In the genomic region with DNA sequence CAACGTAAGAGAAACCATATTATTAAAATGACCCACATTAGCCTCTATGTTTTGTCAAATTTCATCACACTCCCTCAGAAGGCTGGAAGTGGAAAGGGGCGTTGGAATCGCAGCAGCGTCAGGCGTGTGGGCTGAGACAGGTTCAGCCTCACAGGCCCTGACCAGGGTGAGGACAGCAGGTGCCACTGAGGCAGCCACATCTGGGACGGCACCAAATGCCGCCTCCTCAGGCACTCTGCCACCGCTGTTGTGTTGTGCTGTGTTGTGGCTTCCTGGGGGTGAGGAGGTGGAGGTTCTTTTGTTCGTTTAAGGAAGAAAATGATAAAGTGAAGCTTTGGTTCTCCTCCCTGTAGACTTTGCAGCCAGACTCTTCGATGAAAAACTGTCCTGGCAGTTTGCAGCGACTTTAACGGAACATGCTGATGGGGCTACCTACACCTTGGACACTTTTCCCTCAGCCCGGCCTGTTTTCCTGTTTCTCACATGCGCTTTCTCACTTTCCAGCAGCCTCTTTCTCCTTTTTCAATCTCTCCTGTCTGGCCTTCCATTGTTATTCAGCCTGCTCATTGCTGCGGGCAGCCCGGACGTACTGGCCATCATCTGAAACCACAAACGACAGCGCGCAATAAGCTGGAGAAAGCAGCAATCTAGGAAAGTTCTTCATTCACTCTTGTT, we compare ENCODE assay signal across 25 cellular contexts. TPM values are rescaled to one million over a fixed set of nuclear protein-coding genes. Genes with fewer than 3 reads are reported as not detected.
DNase-seq lines count a peak whose midpoint lies in the region; ATAC-seq, FAIRE-seq and TF ChIP-seq lines count a peak whose summit lies in the region.
"Had no signal": no experiment of that assay in that cellular context is flagged by ENCODE, and none has a peak within 500 bp of the region (broad histone marks: within the 10 kb centered on the region; RNA-seq: fewer than 3 reads in every experiment).

No MANE protein-coding gene starts in this region.

- TF ChIP-seq EP300 in H1 (IDR thresholded peaks at IDR 0.05; ENCODE audit: borderline replicate concordance in 1 of 2, low read depth in 2 of 2, low read length in 2 of 2) = no peak

- peaks cover 26% of the 10 kb centered on the region for H3K4me1 ChIP-seq in BLaER1
- peaks cover 0 to 2% (median 0%) of the 10 kb centered on the region in 4 experiments; a peak in 2 of 7 replicates for H3K4me1 ChIP-seq in H1 (replicated peaks in 1 of 4; ENCODE audit: control insufficient read depth in 3 of 4, insufficient read depth in 4 of 4, low read length in 3 of 4)

- no peaks in the 10 kb centered on the region for H3K79me2 ChIP-seq in H1 (ENCODE audit: control insufficient read depth in 1 of 2, insufficient read depth in 2 of 2, low read length in 2 of 2)

- H3K36me3 ChIP-seq in BLaER1 (no peaks in the 10 kb centered on the region), H1 (ENCODE audit: control insufficient read depth in 2 of 4, insufficient read depth in 4 of 4, low read length in 3 of 4) (no peaks in the 10 kb centered on the region)
- H3K36me3 ChIP-seq: BLaER1 treated with 17β-estradiol and CSF1 and Interleukin-3, amounts not matched to agents 10 nM and 100 nM had no signal

- TF ChIP-seq CTCF in H1 (IDR thresholded peaks at IDR 0.05; ENCODE audit: control extremely low read depth in 1 of 3, insufficient read depth in 1 of 3, low read depth in 1 of 3, low read length in 3 of 3) = no peak

- H3K4me2 ChIP-seq in BLaER1 (0 out of 2 replicates have a peak overlapping the region, but pooled peaks have one; percentile 1), H1 (ENCODE audit: insufficient read depth in 1 of 2, low read depth in 2 of 2, low read length in 2 of 2) (no peak overlapping the region)

- H3K9ac ChIP-seq in BLaER1 (no peak overlapping the region), H1 (replicated peaks in 1 of 4; ENCODE audit: extremely low read depth in 1 of 4, low read depth in 3 of 4, low read length in 3 of 4) (no peak overlapping the region)
- H3K9ac ChIP-seq: BLaER1 treated with 17β-estradiol and CSF1 and Interleukin-3, amounts not matched to agents 10 nM and 100 nM had no signal

- H4K5ac ChIP-seq in H1 (ENCODE audit: insufficient read length, low read depth, low read length) = no peak overlapping the region

- ATAC-seq in GM21381 (IDR thresholded peaks at IDR 0.05; ENCODE audit: unreplicated experiment) = no peak
- no peak for ATAC-seq in HG03520 (IDR thresholded peaks at IDR 0.05; ENCODE audit: unreplicated experiment)
- no peak for ATAC-seq in HG03442 (IDR thresholded peaks at IDR 0.05; ENCODE audit: unreplicated experiment)
- ATAC-seq: GM12878, HepG2 had no signal

- DNase-seq in H1 (ENCODE audit: low read depth in 1 of 2, low spot score in 2 of 2) (no peak), mesenteric fat pad (ENCODE audit: low spot score) (peak; percentile 77), posterior vena cava (ENCODE audit: low spot score) (peak; percentile 40), retina (no peak)
- DNase-seq: 8988T; CD8-positive, alpha-beta memory T cell; COR-L47; DMS 273 treated with DMSO at 0.1 percent for 48 hours; DMS53; DND-41; EL; GOT3; H9; KBM-7 had no signal

- no peak overlapping the region for H2BK12ac ChIP-seq in H1 (ENCODE audit: low read depth, low read length)

- H2BK120ac ChIP-seq in H1 (replicated peaks; ENCODE audit: low read depth, low read length) = no peak overlapping the region

- no peak for FAIRE-seq in H1 (lab: Jason Lieb, UNC)
- FAIRE-seq: GM12878, HepG2 had no signal

- no peak overlapping the region for H4K8ac ChIP-seq in H1 (ENCODE audit: extremely low read depth, insufficient read depth, low read length)

- intact Hi-C loops in posterior vena cava (cut with DNase I) = no loop called here

- TF ChIP-seq POLR2A in H1 (IDR thresholded peaks at IDR 0.05; ENCODE audit: control extremely low read depth in 1 of 2, low read depth in 2 of 2, low read length in 2 of 2) = no peak

- no peaks in the 10 kb centered on the region for H3K23me2 ChIP-seq in H1 (ENCODE audit: low read depth, low read length)

- no peaks in the 10 kb centered on the region for H3K9me3 ChIP-seq in BLaER1
- no peaks in the 10 kb centered on the region for H3K9me3 ChIP-seq in H1 (ENCODE audit: insufficient read depth in 2 of 2, low read depth in 1 of 2, low read length in 1 of 2)
- H3K9me3 ChIP-seq: BLaER1 treated with 17β-estradiol and CSF1 and Interleukin-3, amounts not matched to agents 10 nM and 100 nM had no signal

- H4K20me1 ChIP-seq in BLaER1 (no peaks in the 10 kb centered on the region), H1 (replicated peaks in 1 of 2; ENCODE audit: control insufficient read depth in 1 of 2, insufficient read depth in 2 of 2, low read length in 2 of 2) (no peaks in the 10 kb centered on the region)
- H4K20me1 ChIP-seq: BLaER1 treated with 17β-estradiol and CSF1 and Interleukin-3, amounts not matched to agents 10 nM and 100 nM had no signal

- H3K27me3 ChIP-seq in BLaER1 (no peaks in the 10 kb centered on the region), H1 (replicated peaks in 1 of 4; ENCODE audit: control insufficient read depth in 3 of 4, extremely low read depth in 1 of 4, insufficient read depth in 3 of 4, low read length in 3 of 4) (no peaks in the 10 kb centered on the region)
- H3K27me3 ChIP-seq: BLaER1 treated with 17β-estradiol and CSF1 and Interleukin-3, amounts not matched to agents 10 nM and 100 nM had no signal

- CTCF ChIA-PET in H1 (lab: Charles Lee; ENCODE audit: partially characterized antibody) = no interaction called here

- no peak overlapping the region for H2AK5ac ChIP-seq in H1 (ENCODE audit: low read depth, low read length)

- WGBS in H1 (ENCODE audit: extremely low coverage in 1 of 2, insufficient coverage in 1 of 2, insufficient read length in 1 of 2, insufficient replicate concordance in 2 of 2, low coverage in 1 of 2, low lambda C conversion rate in 2 of 2, missing lambda C conversion rate in 1 of 2), 2 experiments = 86% methylated on average over 20 of the region's 20 CpGs; no CpG with 5 or more reads in 1 of the 2 experiments

- no peaks in the 10 kb centered on the region for H3K79me1 ChIP-seq in H1 (ENCODE audit: low read depth, low read length)

- no peak overlapping the region for H2BK20ac ChIP-seq in H1 (ENCODE audit: low read length)

- H2BK5ac ChIP-seq in H1 (ENCODE audit: low read depth, low read length) = no peak overlapping the region

- H3K27ac ChIP-seq in BLaER1 = no peak overlapping the region
- H3K27ac ChIP-seq in H1 (ENCODE audit: low read depth, low read length) = no peak overlapping the region
- H3K27ac ChIP-seq: BLaER1 treated with 17β-estradiol and CSF1 and Interleukin-3, amounts not matched to agents 10 nM and 100 nM had no signal

- no peak overlapping the region for H3K4ac ChIP-seq in H1 (replicated peaks; ENCODE audit: insufficient read length, low read depth, low read length)

- POLR2A ChIA-PET in H1 (lab: Charles Lee; ENCODE audit: partially characterized antibody) = no interaction called here

- no peak overlapping the region for H3K56ac ChIP-seq in H1 (replicated peaks; ENCODE audit: insufficient read length, low read depth, low read length)

- H3K23ac ChIP-seq in H1 (ENCODE audit: insufficient read length) = no peak overlapping the region

- 0 out of 2 replicates have a peak overlapping the region, but pooled peaks have one; percentile 62 for H2AFZ ChIP-seq in H1 (ENCODE audit: low read length)

- H3K18ac ChIP-seq in H1 (ENCODE audit: extremely low read depth, low read length) = no peak overlapping the region

- no peak overlapping the region for H3K14ac ChIP-seq in H1 (ENCODE audit: insufficient read length)

- no peak overlapping the region for H4K91ac ChIP-seq in H1 (replicated peaks; ENCODE audit: insufficient read length, low read length)

- TF ChIP-seq RAD21 in H1 (IDR thresholded peaks at IDR 0.05 in 1 of 2, conservative IDR thresholded peaks at IDR 0.05 in 1 of 2; ENCODE audit: low read depth in 2 of 2, low read length in 2 of 2) = no peak

- H3K4me3 ChIP-seq in BLaER1 (no peak overlapping the region), H1 (ENCODE audit: extremely low read depth in 1 of 4, insufficient read depth in 2 of 4, low read depth in 3 of 4, low read length in 4 of 4) (no peak overlapping the region)
- H3K4me3 ChIP-seq: BLaER1 treated with 17β-estradiol and CSF1 and Interleukin-3, amounts not matched to agents 10 nM and 100 nM; GM12878 had no signal

- H2BK15ac ChIP-seq in H1 (ENCODE audit: low read length) = no peak overlapping the region

TF ChIP-seq in H1, 55 proteins besides CTCF, POLR2A, EP300 and RAD21:
- TF ChIP-seq JUND (IDR thresholded peaks at IDR 0.05; ENCODE audit: low read length) = no peak

RNA-seq across cellular contexts. Expression of a gene that starts 44.9 kb away (rescaled TPM):
- 46.4 and 54.5 TPM in 2 replicates for total RNA-seq in H1 (2021; fragmentation: NEBNext Ultra II Directional; extraction: Animal tissue kit (Norgen Biotek cat#: 25700))
- polyA plus RNA-seq in H1 (2011; rRNA removed) = 10.5 and 24.5 TPM in 2 replicates
- 13.8 TPM for polyA plus RNA-seq in H1 (2011; cell fraction: cytosol; rRNA removed)
- 44.0 TPM for polyA plus RNA-seq in H1 (2011; cell fraction: nucleus; rRNA removed)
- polyA plus RNA-seq in H1 (2012, experiment 1 of 2) = 21.6 to 25.4 TPM (median 23.5 TPM) in 4 replicates
- 10.1 TPM for polyA plus RNA-seq in H1 (2012, experiment 2 of 2)
- 19.9 TPM for polyA plus RNA-seq in H1 (2013, experiment 1 of 2)
- 18.1 TPM for polyA plus RNA-seq in H1 (2013, experiment 2 of 2)
- polyA minus RNA-seq in H1 (2011; rRNA and poly(A)+ RNA removed) = 8.5 and 12.3 TPM in 2 replicates
- polyA minus RNA-seq in H1 (2011; cell fraction: cytosol; rRNA and poly(A)+ RNA removed) = 41.6 TPM
- polyA minus RNA-seq in H1 (2011; cell fraction: nucleus; rRNA and poly(A)+ RNA removed) = 48.0 TPM
- total RNA-seq in mesenteric fat pad = not detected
- total RNA-seq in posterior vena cava = not detected
- total RNA-seq: A673; CD8-positive, alpha-beta memory T cell; G401; HepG2 had no signal
- polyA plus RNA-seq: AG04450; CD8-positive, alpha-beta memory T cell; HepG2; IgD-negative memory B cell had no signal

Comparison
In these comparisons a context has a peak if more than half of its experiments do, and no peak if none do; other contexts are left out.
1. DNase-seq: peak in mesenteric fat pad (single experiment) and posterior vena cava (single experiment); none in H1 (0 of 2) and retina (single experiment).
2. RNA of a gene that starts 44.9 kb away (total RNA-seq): 46.4 to 54.5 TPM in H1; not detected in mesenteric fat pad (single experiment) and not detected in posterior vena cava; every median in the first group is over 10 times any median in the second.